ENCODE assay signal across 1 cellular context in genomic region chr15:31062965-31063355, GRCh38.
TF ChIP-seq lines count a peak whose summit lies in the region.

No MANE protein-coding gene starts in this region.

TF ChIP-seq in H1, 55 proteins besides CTCF, POLR2A, EP300 and RAD21:
- TF ChIP-seq SIN3A (conservative IDR thresholded peaks at IDR 0.05 in 1 of 2, IDR thresholded peaks at IDR 0.05 in 1 of 2; ENCODE audit: low read depth in 1 of 2, low read length in 2 of 2) (no peak), KDM5A (IDR thresholded peaks at IDR 0.05; ENCODE audit: low read length) (no peak), CEBPB (IDR thresholded peaks at IDR 0.05; ENCODE audit: low read depth, low read length) (no peak), CHD2 (IDR thresholded peaks at IDR 0.05; ENCODE audit: low read length) (no peak), EZH2 (IDR thresholded peaks at IDR 0.05; ENCODE audit: low read depth, low read length, severe bottlenecking) (no peak), ATF3 (IDR thresholded peaks at IDR 0.05; ENCODE audit: insufficient read depth, low read depth, low read length) (no peak), BCL11A (IDR thresholded peaks at IDR 0.05; ENCODE audit: low read depth in 2 of 2, low read length in 2 of 2) (no peak), HDAC6 (IDR thresholded peaks at IDR 0.05; ENCODE audit: low read depth, low read length) (no peak), GTF2F1 (IDR thresholded peaks at IDR 0.05; ENCODE audit: borderline replicate concordance, low read depth, low read length) (no peak), JUN (IDR thresholded peaks at IDR 0.05; ENCODE audit: low read depth, low read length) (no peak), PHF8 (conservative IDR thresholded peaks at IDR 0.05; ENCODE audit: low read depth, low read length) (no peak), TAF7 (optimal IDR thresholded peaks at IDR 0.05; ENCODE audit: borderline replicate concordance, low read depth, low read length) (no peak), SP1 (IDR thresholded peaks at IDR 0.05; ENCODE audit: low read depth, low read length) (no peak), E2F6 (IDR thresholded peaks at IDR 0.05) (no peak), TEAD4 (IDR thresholded peaks at IDR 0.05; ENCODE audit: low read depth, low read length) (no peak)
